ENCODE assay signal across 8 cellular contexts in genomic region chr19:41327499-41328156, GRCh38. TPM values are rescaled to one million over a fixed set of nuclear protein-coding genes. Genes with fewer than 3 reads are reported as not detected.
DNase-seq lines count a peak whose midpoint lies in the region; ATAC-seq and TF ChIP-seq lines count a peak whose summit lies in the region.

No MANE protein-coding gene starts in this region.

- intact Hi-C loops in left colon (cut with DNase I, micrococcal nuclease), result no loop called here

- DNase-seq in 8988T (peak; percentile 63), T-helper 9 cell (peak; percentile 89), astrocyte of the spinal cord (ENCODE audit: low read depth, low spot score) (peak; percentile 58), left colon (peak; percentile 86 to 88), EL (no peak)
- DNase-seq in stimulated activated CD4-positive, alpha-beta T cell treated with anti-CD3 and anti-CD28 coated beads, Interleukin-4, amount 100 ng/mL, for 24 hours, result peak; percentile 82

- no peak overlapping the region for H3K4me3 ChIP-seq in astrocyte of the spinal cord (ENCODE audit: low read depth, low read length)

- TF ChIP-seq CTCF in astrocyte of the spinal cord (IDR thresholded peaks at IDR 0.05; ENCODE audit: low read depth, low read length), result no peak

- ATAC-seq in GM19023 (IDR thresholded peaks at IDR 0.05; ENCODE audit: unreplicated experiment) (peak; percentile 48), HG03432 (IDR thresholded peaks at IDR 0.05; ENCODE audit: unreplicated experiment) (peak; percentile 59), left colon (peak; percentile 79)

- in situ Hi-C loops in astrocyte of the spinal cord (cut with HindIII; ENCODE audit: low sequenced_read_pairs), result no loop called here

RNA-seq across cellular contexts. Expression of gene CCDC97, which starts 17.7 kb away (rescaled TPM):
- 10 to 100 TPM; 24.1 to 26.3 TPM for total RNA-seq in left colon

RNA-seq across cellular contexts. Expression of gene TGFB1, which starts 26.1 kb away (rescaled TPM):
- 10 to 100 TPM in 1 of 2 donors, 1 to 10 TPM in 1; 7.4 to 14.7 TPM for total RNA-seq in left colon

RNA-seq across cellular contexts. Expression of gene B9D2, which starts 36.3 kb away (rescaled TPM):
- 1 to 10 TPM; 6.2 to 8.6 TPM for total RNA-seq in left colon

RNA-seq across cellular contexts. Expression of gene TMEM91, which starts 48.7 kb away (rescaled TPM):
- total RNA-seq in left colon, result 1 to 10 TPM; 2.8 to 4.9 TPM
